22 cellular contexts compared by ENCODE assay signal in the genomic region with DNA sequence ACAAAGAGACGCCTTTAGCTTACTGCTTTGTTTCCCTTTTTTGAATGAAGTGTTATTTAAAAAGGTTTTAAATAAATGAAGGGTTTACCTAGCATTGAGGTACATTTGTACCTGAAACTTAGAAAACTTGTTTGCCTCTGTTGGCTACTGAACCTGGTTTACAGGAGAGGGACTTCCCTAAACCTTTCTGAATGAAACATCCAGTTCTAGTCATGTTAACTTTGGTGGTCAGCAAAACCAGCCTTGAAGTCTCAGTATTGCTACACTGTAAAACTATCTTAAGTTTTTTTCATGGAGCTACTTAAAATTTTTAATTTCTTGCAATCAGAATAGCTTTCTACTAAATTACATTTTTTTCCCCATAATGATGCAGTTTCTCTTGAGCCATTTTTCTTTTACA. TPM values are rescaled to one million over a fixed set of nuclear protein-coding genes. Genes with fewer than 3 reads are reported as not detected.
DNase-seq lines count a peak whose midpoint lies in the region; ATAC-seq and TF ChIP-seq lines count a peak whose summit lies in the region.
"Had no signal": no experiment of that assay in that cellular context is flagged by ENCODE, and none has a peak within 500 bp of the region (broad histone marks: within the 10 kb centered on the region; RNA-seq: fewer than 3 reads in every experiment).

No MANE protein-coding gene starts in this region.

- H2BK15ac ChIP-seq in mesendoderm (replicated peaks; ENCODE audit: low read depth): no peak overlapping the region

- in situ Hi-C loops in GM13976 (cut with MboI; ENCODE audit: low sequenced_read_pairs, unreplicated experiment): no loop called here

- H3K4me1 ChIP-seq in A673 (ENCODE audit: insufficient read depth, low read length, poor library complexity, severe bottlenecking) (peaks cover 40% of the 10 kb centered on the region), mesendoderm (ENCODE audit: control insufficient read depth, low read depth, low read length) (peaks cover 6% of the 10 kb centered on the region)

- peaks cover 14% of the 10 kb centered on the region for H3K79me2 ChIP-seq in mesendoderm (ENCODE audit: control insufficient read depth, insufficient read depth, low read length)

- H3K4ac ChIP-seq in mesendoderm (ENCODE audit: low read depth, low read length): no peak overlapping the region

- H3K36me3 ChIP-seq in A673 (ENCODE audit: insufficient read depth, low read length, poor library complexity, severe bottlenecking): no peaks in the 10 kb centered on the region
- H3K36me3 ChIP-seq in mesendoderm (ENCODE audit: control insufficient read depth, insufficient read depth, low read length): no peaks in the 10 kb centered on the region
- H3K36me3 ChIP-seq: left lung had no signal

- no peak overlapping the region for H3K18ac ChIP-seq in mesendoderm (ENCODE audit: low read length)

- BruUV-seq in A673 (replicated peaks; lab: Mats Ljungman, UMichigan): no TSS peak

- H3K27ac Mint-ChIP-seq in WTC11: peak overlapping the region; percentile 96
- H3K27ac Mint-ChIP-seq: CD14-positive monocyte; naive thymus-derived CD4-positive, alpha-beta T cell had no signal

- no peak overlapping the region for H4K8ac ChIP-seq in mesendoderm (ENCODE audit: low read depth, low read length)

- H3K36me3 Mint-ChIP-seq in WTC11: no peaks in the 10 kb centered on the region
- H3K36me3 Mint-ChIP-seq: CD14-positive monocyte; naive thymus-derived CD4-positive, alpha-beta T cell had no signal

- peaks cover 66% of the 10 kb centered on the region for H3K4me1 Mint-ChIP-seq in WTC11
- H3K4me1 Mint-ChIP-seq: CD14-positive monocyte; naive thymus-derived CD4-positive, alpha-beta T cell had no signal

- no peak overlapping the region for H3K23ac ChIP-seq in mesendoderm (ENCODE audit: low read length)

- H3K4me2 ChIP-seq in mesendoderm (ENCODE audit: low read length): no peak overlapping the region

- H3K27ac ChIP-seq in A673 (ENCODE audit: low read depth, low read length, poor library complexity, severe bottlenecking): peak overlapping the region; percentile 40
- H3K27ac ChIP-seq in mesendoderm (ENCODE audit: low read depth, low read length): no peak overlapping the region
- H3K27ac ChIP-seq: foreskin keratinocyte had no signal

- H3K27me3 ChIP-seq in A673 (replicated peaks; ENCODE audit: insufficient read depth, low read depth, low read length, poor library complexity): no peaks in the 10 kb centered on the region
- no peaks in the 10 kb centered on the region for H3K27me3 ChIP-seq in mesendoderm (ENCODE audit: insufficient read depth, low read length, poor library complexity)
- H3K27me3 ChIP-seq: foreskin keratinocyte, left lung had no signal

- ATAC-seq in HG02610 (IDR thresholded peaks at IDR 0.05; ENCODE audit: unreplicated experiment) (peak; percentile 75), WTC11 (no peak), GM18858 (IDR thresholded peaks at IDR 0.05; ENCODE audit: unreplicated experiment) (no peak), HG03457 (IDR thresholded peaks at IDR 0.05; ENCODE audit: unreplicated experiment) (no peak)
- ATAC-seq: activated CD4-positive, CD25-positive, alpha-beta regulatory T cell treated with anti-CD3 and anti-CD28 coated beads, Interleukin-2, amount 50 U/mL, for 24 hours; foreskin keratinocyte; left lung; naive thymus-derived CD4-positive, alpha-beta T cell; stimulated activated naive CD8-positive, alpha-beta T cell treated with anti-CD3 and anti-CD28 coated beads, Interleukin-15, Interleukin-2, amounts not matched to agents 100 U/mL and 50 U/mL, for 24 hours had no signal

- H3K9ac ChIP-seq in mesendoderm (ENCODE audit: low read length): no peak overlapping the region

- POLR2A ChIA-PET in A673 (lab: Charles Lee; ENCODE audit: low non-redundant PET) (no interaction called here), WTC11 (lab: Charles Lee) (no interaction called here)

- CTCF ChIA-PET in A673 (lab: Charles Lee) (no interaction called here), WTC11 (lab: Charles Lee) (interaction anchor here (1.4 kb wide), 1 partner anchor 95 kb away, joined by 4 read pairs; no protein-coding TSS in a partner anchor)

- no CpG with 5 or more reads among the region's 1 CpG for WGBS in mesendoderm (ENCODE audit: extremely low coverage, insufficient coverage, low lambda C conversion rate)

- intact Hi-C loops in A673 (cut with micrococcal nuclease; ENCODE audit: unreplicated experiment): no loop called here

- peaks cover 5% of the 10 kb centered on the region for H3K79me1 ChIP-seq in mesendoderm (ENCODE audit: low read length)

- H2BK5ac ChIP-seq in mesendoderm (ENCODE audit: low read length): no peak overlapping the region

- TF ChIP-seq CTCF in A673 (conservative IDR thresholded peaks at IDR 0.05; ENCODE audit: low read depth, low read length): no peak
- no peak for TF ChIP-seq CTCF in WTC11 (IDR thresholded peaks at IDR 0.05)
- no peak for TF ChIP-seq CTCF in GM13976 (IDR thresholded peaks at IDR 0.05; ENCODE audit: borderline replicate concordance, control extremely low read depth, extremely low read depth, insufficient read depth, missing control alignments)

- no peak overlapping the region for H2BK120ac ChIP-seq in mesendoderm (ENCODE audit: low read depth, low read length)

- H4K5ac ChIP-seq in mesendoderm (ENCODE audit: low read length): no peak overlapping the region

- H3K56ac ChIP-seq in mesendoderm (ENCODE audit: low read length): peak overlapping the region; percentile 45

- no peaks in the 10 kb centered on the region for H3K27me3 Mint-ChIP-seq in WTC11 (ENCODE audit: low read depth)
- H3K27me3 Mint-ChIP-seq: progenitor cell of endocrine pancreas had no signal

- H3K4me3 Mint-ChIP-seq in WTC11: no peak overlapping the region
- H3K4me3 Mint-ChIP-seq: CD14-positive monocyte; naive thymus-derived CD4-positive, alpha-beta T cell had no signal

- H3K4me3 ChIP-seq in A673 (ENCODE audit: low read depth, low read length, poor library complexity, severe bottlenecking) (no peak overlapping the region), mesendoderm (ENCODE audit: low read length) (no peak overlapping the region)
- H3K4me3 ChIP-seq: left lung had no signal

- no peak overlapping the region for H2AK5ac ChIP-seq in mesendoderm (ENCODE audit: low read length)

- no peaks in the 10 kb centered on the region for H3K9me3 ChIP-seq in A673 (ENCODE audit: low read depth, low read length, poor library complexity, severe bottlenecking)
- H3K9me3 ChIP-seq: left lung had no signal

- no peaks in the 10 kb centered on the region for H3K9me3 Mint-ChIP-seq in WTC11
- H3K9me3 Mint-ChIP-seq: naive thymus-derived CD4-positive, alpha-beta T cell had no signal

- DNase-seq in A673 (ENCODE audit: low spot score) (no peak), WTC11 (ENCODE audit: low spot score) (no peak), mesendoderm (no peak), GM13976 (ENCODE audit: low spot score) (no peak)
- DNase-seq in stimulated activated CD4-positive, alpha-beta T cell treated with anti-CD3 and anti-CD28 coated beads, Interleukin-2, amount 100 ng/mL, for 48 hours: no peak
- DNase-seq: activated gamma-delta T cell treated with Interleukin-2 at 50 U/mL for 16 hours; DND-41; foreskin keratinocyte; H7; Kasumi-1; left lung; naive thymus-derived CD4-positive, alpha-beta T cell; NCI-H1417 treated with DMSO at 0.1 percent for 48 hours; NCI-H345; stimulated activated naive CD8-positive, alpha-beta T cell treated with anti-CD3 and anti-CD28 coated beads, Interleukin-15, Interleukin-2, amounts not matched to agents 100 U/mL and 50 U/mL, for 24 hours; T-helper 2 cell had no signal

TF ChIP-seq in WTC11, 78 proteins besides CTCF, POLR2A, EP300 and RAD21:
- TF ChIP-seq ZNF416 (CRISPR knock-in tag; IDR thresholded peaks at IDR 0.05): no peak
- TF ChIP-seq, protein P1, sequence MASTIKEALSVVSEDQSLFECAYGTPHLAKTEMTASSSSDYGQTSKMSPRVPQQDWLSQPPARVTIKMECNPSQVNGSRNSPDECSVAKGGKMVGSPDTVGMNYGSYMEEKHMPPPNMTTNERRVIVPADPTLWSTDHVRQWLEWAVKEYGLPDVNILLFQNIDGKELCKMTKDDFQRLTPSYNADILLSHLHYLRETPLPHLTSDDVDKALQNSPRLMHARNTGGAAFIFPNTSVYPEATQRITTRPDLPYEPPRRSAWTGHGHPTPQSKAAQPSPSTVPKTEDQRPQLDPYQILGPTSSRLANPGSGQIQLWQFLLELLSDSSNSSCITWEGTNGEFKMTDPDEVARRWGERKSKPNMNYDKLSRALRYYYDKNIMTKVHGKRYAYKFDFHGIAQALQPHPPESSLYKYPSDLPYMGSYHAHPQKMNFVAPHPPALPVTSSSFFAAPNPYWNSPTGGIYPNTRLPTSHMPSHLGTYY (CRISPR knock-in tag; IDR thresholded peaks at IDR 0.05): no peak

RNA-seq across cellular contexts. Expression of a gene that starts 38.2 kb away (rescaled TPM):
- total RNA-seq in A673 (2021) (19.8 and 23.1 TPM in 2 replicates), WTC11 (2021) (40.2 to 48.6 TPM (median 42.3 TPM) in 3 replicates)
- 15.3 TPM for polyA plus RNA-seq in mesendoderm (2013, experiment 1 of 2)
- polyA plus RNA-seq in mesendoderm (2013, experiment 2 of 2): 14.8 TPM
